16 cellular contexts compared by ENCODE assay signal in the genomic region with DNA sequence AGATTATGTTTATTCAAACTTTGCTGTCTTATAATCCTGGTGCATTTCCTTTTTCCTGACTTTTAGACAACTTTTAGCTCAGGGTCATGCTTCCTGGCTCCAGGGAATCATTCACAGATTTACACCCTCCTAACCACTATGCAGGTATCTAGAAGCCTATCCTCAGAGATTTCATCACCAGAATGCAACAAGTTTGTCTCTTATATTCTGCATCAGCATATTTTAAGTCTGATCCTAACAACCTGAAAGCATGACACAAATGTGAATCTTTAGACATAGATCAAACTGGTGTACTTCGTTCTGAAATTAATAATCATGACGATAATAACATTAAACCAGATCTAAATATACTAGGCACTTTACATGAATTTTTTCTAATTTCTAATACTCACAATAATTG.
DNase-seq lines count a peak whose midpoint lies in the region; ATAC-seq, FAIRE-seq and TF ChIP-seq lines count a peak whose summit lies in the region.
"Had no signal": no experiment of that assay in that cellular context is flagged by ENCODE, and none has a peak within 500 bp of the region (broad histone marks: within the 10 kb centered on the region; RNA-seq: fewer than 3 reads in every experiment).

No MANE protein-coding gene starts in this region.

- H3K56ac ChIP-seq in IMR-90 (ENCODE audit: extremely low read depth, insufficient read depth, low read length): no peak overlapping the region
- no peak overlapping the region for H3K56ac ChIP-seq in H1 (replicated peaks; ENCODE audit: insufficient read length, low read depth, low read length)

- no peak overlapping the region for H2AFZ ChIP-seq in IMR-90 (replicated peaks; ENCODE audit: low read length, poor library complexity)
- H2AFZ ChIP-seq in SU-DHL-6 (ENCODE audit: low read depth, low read length, severe bottlenecking): peak overlapping the region; percentile 44
- no peak overlapping the region for H2AFZ ChIP-seq in H1 (ENCODE audit: low read length)
- H2AFZ ChIP-seq: GM23338 had no signal

- H4K91ac ChIP-seq in IMR-90 (ENCODE audit: insufficient read depth, low read depth, low read length) (no peak overlapping the region), H1 (replicated peaks; ENCODE audit: insufficient read length, low read length) (no peak overlapping the region)

- no peaks in the 10 kb centered on the region for H3K23me2 ChIP-seq in H1 (ENCODE audit: low read depth, low read length)

- no CpG with 5 or more reads among the region's 2 CpGs for WGBS in IMR-90 (ENCODE audit: extremely low coverage in 2 of 2, insufficient read length in 1 of 2), 2 experiments
- 91% methylated on average over 2 of the region's 2 CpGs; no CpG with 5 or more reads in 1 of the 2 experiments for WGBS in H1 (ENCODE audit: extremely low coverage in 1 of 2, insufficient coverage in 1 of 2, insufficient read length in 1 of 2, insufficient replicate concordance in 2 of 2, low coverage in 1 of 2, low lambda C conversion rate in 2 of 2, missing lambda C conversion rate in 1 of 2), 2 experiments

- peak; percentile 32 for FAIRE-seq in H1 (lab: Jason Lieb, UNC)
- FAIRE-seq: GM12892, GM19239, H54 had no signal

- H3K4ac ChIP-seq in IMR-90 (ENCODE audit: low read depth, low read length) (no peak overlapping the region), H1 (replicated peaks; ENCODE audit: insufficient read length, low read depth, low read length) (no peak overlapping the region)

- H3K27ac ChIP-seq in HEK293 (ENCODE audit: extremely low read depth, low read depth, low read length): no peak overlapping the region
- H3K27ac ChIP-seq in IMR-90 (ENCODE audit: insufficient read depth, low read length): no peak overlapping the region
- H3K27ac ChIP-seq in SU-DHL-6 (ENCODE audit: low read depth, low read length): no peak overlapping the region
- H3K27ac ChIP-seq in H1 (ENCODE audit: low read depth, low read length): no peak overlapping the region

- no peak overlapping the region for H3K14ac ChIP-seq in IMR-90 (replicated peaks; ENCODE audit: low read depth, low read length)
- no peak overlapping the region for H3K14ac ChIP-seq in H1 (ENCODE audit: insufficient read length)

- H2BK12ac ChIP-seq in H1 (ENCODE audit: low read depth, low read length): no peak overlapping the region

- no peaks in the 10 kb centered on the region for H3K9me1 ChIP-seq in IMR-90 (ENCODE audit: insufficient read depth, low read length)

- intact Hi-C loops in IMR-90 (cut with micrococcal nuclease): no loop called here

- CTCF ChIA-PET in HEK293 (lab: Yijun Ruan, JAX) (interaction anchor here (0.7 to 1.0 kb wide), 4 partner anchors 11 to 123 kb away, joined by 3 to 5 read pairs (median 3); no protein-coding TSS in a partner anchor), IMR-90 (lab: Yijun Ruan, JAX) (no interaction called here), H1 (lab: Charles Lee; ENCODE audit: partially characterized antibody) (interaction anchor here (1.3 to 2.4 kb wide), 2 partner anchors 35 to 101 kb away, joined by 5 to 6 read pairs; partner anchors contain the start of gene TRPC4)

- no peak overlapping the region for H2AK9ac ChIP-seq in IMR-90 (replicated peaks; ENCODE audit: low read depth, low read length, poor library complexity)

- POLR2A ChIA-PET in HEK293 (lab: Yijun Ruan, JAX) (no interaction called here), IMR-90 (lab: Charles Lee; ENCODE audit: unreplicated experiment) (no interaction called here), H1 (lab: Charles Lee; ENCODE audit: partially characterized antibody) (no interaction called here)

- H3K9me2 ChIP-seq in SU-DHL-6 (replicated peaks; ENCODE audit: insufficient read depth, low read length): no peaks in the 10 kb centered on the region

- TF ChIP-seq POLR2A in IMR-90 (IDR thresholded peaks at IDR 0.05; ENCODE audit: low read depth, low read length) (no peak), H1 (IDR thresholded peaks at IDR 0.05; ENCODE audit: control extremely low read depth in 1 of 2, low read depth in 2 of 2, low read length in 2 of 2) (no peak)

- H3K27me3 ChIP-seq in IMR-90 (ENCODE audit: control insufficient read depth, insufficient read depth, low read length) (no peaks in the 10 kb centered on the region), SU-DHL-6 (ENCODE audit: low read length) (no peaks in the 10 kb centered on the region), H1 (replicated peaks in 1 of 4; ENCODE audit: control insufficient read depth in 3 of 4, extremely low read depth in 1 of 4, insufficient read depth in 3 of 4, low read length in 3 of 4) (no peaks in the 10 kb centered on the region)

- dilution Hi-C loops in IMR-90 (cut with HindIII; ENCODE audit: low sequenced_read_pairs, unreplicated experiment): no loop called here

- H4K5ac ChIP-seq in IMR-90 (ENCODE audit: low read depth, low read length) (no peak overlapping the region), H1 (ENCODE audit: insufficient read length, low read depth, low read length) (no peak overlapping the region)

- no TSS peak for BruUV-seq in IMR-90 (replicated peaks; lab: Mats Ljungman, UMichigan)

- H2BK120ac ChIP-seq in IMR-90 (ENCODE audit: low read depth, low read length): no peak overlapping the region
- no peak overlapping the region for H2BK120ac ChIP-seq in H1 (replicated peaks; ENCODE audit: low read depth, low read length)

- no peaks in the 10 kb centered on the region for H3K9me3 ChIP-seq in HEK293 (ENCODE audit: control insufficient read depth, insufficient read depth, low read depth, low read length)
- H3K9me3 ChIP-seq in IMR-90 (ENCODE audit: control insufficient read depth, insufficient read depth, low read length): no peaks in the 10 kb centered on the region
- no peaks in the 10 kb centered on the region for H3K9me3 ChIP-seq in SU-DHL-6 (ENCODE audit: insufficient read depth, low read length)
- no peaks in the 10 kb centered on the region for H3K9me3 ChIP-seq in H1 (ENCODE audit: insufficient read depth in 2 of 2, low read depth in 1 of 2, low read length in 1 of 2)
- H3K9me3 ChIP-seq: HAP-1 had no signal

- H3K4me3 ChIP-seq in HEK293 (ENCODE audit: low read depth, low read length): no peak overlapping the region
- no peak overlapping the region for H3K4me3 ChIP-seq in IMR-90 (ENCODE audit: insufficient read depth, low read depth, low read length)
- H3K4me3 ChIP-seq in SU-DHL-6 (ENCODE audit: insufficient read depth, low read length, poor library complexity, severe bottlenecking): no peak overlapping the region
- H3K4me3 ChIP-seq in H1 (ENCODE audit: extremely low read depth in 1 of 4, insufficient read depth in 2 of 4, low read depth in 3 of 4, low read length in 4 of 4): no peak overlapping the region
- H3K4me3 ChIP-seq: GM23338, HAP-1 had no signal

- no peak overlapping the region for H3K18ac ChIP-seq in IMR-90 (ENCODE audit: low read depth, low read length)
- no peak overlapping the region for H3K18ac ChIP-seq in H1 (ENCODE audit: extremely low read depth, low read length)

- H2AK5ac ChIP-seq in IMR-90 (ENCODE audit: low read depth, low read length) (no peak overlapping the region), H1 (ENCODE audit: low read depth, low read length) (no peak overlapping the region)

- H4K20me1 ChIP-seq in IMR-90 (ENCODE audit: insufficient read depth, low read length): no peaks in the 10 kb centered on the region
- no peaks in the 10 kb centered on the region for H4K20me1 ChIP-seq in SU-DHL-6 (ENCODE audit: low read depth, low read length)
- peaks cover 0 to 2% of the 10 kb centered on the region in 2 experiments for H4K20me1 ChIP-seq in H1 (replicated peaks in 1 of 2; ENCODE audit: control insufficient read depth in 1 of 2, insufficient read depth in 2 of 2, low read length in 2 of 2)

- H2BK15ac ChIP-seq in IMR-90 (ENCODE audit: low read depth, low read length) (no peak overlapping the region), H1 (ENCODE audit: low read length) (no peak overlapping the region)

- H3K4me1 ChIP-seq in HEK293 (ENCODE audit: control insufficient read depth, insufficient read depth, low read length) (no peaks in the 10 kb centered on the region), IMR-90 (ENCODE audit: control insufficient read depth, insufficient read depth, low read length) (no peaks in the 10 kb centered on the region), H1 (replicated peaks in 1 of 4; ENCODE audit: control insufficient read depth in 3 of 4, insufficient read depth in 4 of 4, low read length in 3 of 4) (no peaks in the 10 kb centered on the region)
- H3K4me1 ChIP-seq: HAP-1 had no signal

- no peak overlapping the region for H3K9ac ChIP-seq in IMR-90 (ENCODE audit: low read depth, low read length)
- H3K9ac ChIP-seq in SU-DHL-6 (ENCODE audit: low read length): no peak overlapping the region; the same call in 1 of the 2 replicates
- H3K9ac ChIP-seq in H1 (replicated peaks in 1 of 4; ENCODE audit: extremely low read depth in 1 of 4, low read depth in 3 of 4, low read length in 3 of 4): no peak overlapping the region

- H3K36me3 ChIP-seq in HEK293 (ENCODE audit: control insufficient read depth in 2 of 2, insufficient read depth in 1 of 2, low read length in 2 of 2) (no peaks in the 10 kb centered on the region), IMR-90 (ENCODE audit: control insufficient read depth, insufficient read depth, low read length) (no peaks in the 10 kb centered on the region), SU-DHL-6 (ENCODE audit: low read length) (no peaks in the 10 kb centered on the region), H1 (ENCODE audit: control insufficient read depth in 2 of 4, insufficient read depth in 4 of 4, low read length in 3 of 4) (no peaks in the 10 kb centered on the region)
- H3K36me3 ChIP-seq: HAP-1 had no signal

- H3K23ac ChIP-seq in IMR-90 (ENCODE audit: low read depth, low read length): no peak overlapping the region
- H3K23ac ChIP-seq in H1 (ENCODE audit: insufficient read length): no peak overlapping the region

- no peaks in the 10 kb centered on the region for H3K79me2 ChIP-seq in SU-DHL-6 (ENCODE audit: insufficient read depth, low read length)
- H3K79me2 ChIP-seq in H1 (ENCODE audit: control insufficient read depth in 1 of 2, insufficient read depth in 2 of 2, low read length in 2 of 2): no peaks in the 10 kb centered on the region

- no peak overlapping the region for H3K4me2 ChIP-seq in IMR-90 (ENCODE audit: low read depth, low read length)
- H3K4me2 ChIP-seq in SU-DHL-6 (ENCODE audit: low read depth, low read length, poor library complexity, severe bottlenecking): peak overlapping the region; percentile 25
- H3K4me2 ChIP-seq in H1 (ENCODE audit: insufficient read depth in 1 of 2, low read depth in 2 of 2, low read length in 2 of 2): no peak overlapping the region
- H3K4me2 ChIP-seq: GM23338 had no signal

- H3K79me1 ChIP-seq in IMR-90 (ENCODE audit: low read depth in 1 of 2, low read length in 2 of 2) (no peaks in the 10 kb centered on the region), H1 (ENCODE audit: low read depth, low read length) (no peaks in the 10 kb centered on the region)

- DNase-seq in IMR-90 (no peak), H1 (ENCODE audit: low read depth in 1 of 2, low spot score in 2 of 2) (no peak), T-helper 1 cell (no peak)
- DNase-seq: C1 segment of cervical spinal cord; Calu3; CD4-positive, alpha-beta memory T cell; DND-41 had no signal

- H3F3A ChIP-seq in SU-DHL-6 (ENCODE audit: insufficient read depth): no peaks in the 10 kb centered on the region

- TF ChIP-seq RAD21 in IMR-90 (IDR thresholded peaks at IDR 0.05; ENCODE audit: low read length) (no peak), H1 (IDR thresholded peaks at IDR 0.05 in 1 of 2, conservative IDR thresholded peaks at IDR 0.05 in 1 of 2; ENCODE audit: low read depth in 2 of 2, low read length in 2 of 2) (no peak)

- in situ Hi-C loops in IMR-90 (cut with MboI; ENCODE audit: low sequenced_read_pairs): no loop called here

- no peak overlapping the region for H2BK5ac ChIP-seq in IMR-90 (ENCODE audit: low read depth, low read length, poor library complexity, severe bottlenecking)
- no peak overlapping the region for H2BK5ac ChIP-seq in H1 (ENCODE audit: low read depth, low read length)

- no peak overlapping the region for H2BK20ac ChIP-seq in IMR-90 (ENCODE audit: low read depth, low read length)
- H2BK20ac ChIP-seq in H1 (ENCODE audit: low read length): no peak overlapping the region

- no peak for TF ChIP-seq EP300 in H1 (IDR thresholded peaks at IDR 0.05; ENCODE audit: borderline replicate concordance in 1 of 2, low read depth in 2 of 2, low read length in 2 of 2)

- TF ChIP-seq CTCF in HEK293 (tag by site-specific recombination; IDR thresholded peaks at IDR 0.05): no peak
- TF ChIP-seq CTCF in IMR-90 (conservative IDR thresholded peaks at IDR 0.05; ENCODE audit: low read depth, low read length): no peak
- TF ChIP-seq CTCF in SU-DHL-6 (IDR thresholded peaks at IDR 0.05; ENCODE audit: insufficient read depth, low read length, poor library complexity, severe bottlenecking): no peak
- no peak for TF ChIP-seq CTCF in H1 (IDR thresholded peaks at IDR 0.05; ENCODE audit: control extremely low read depth in 1 of 3, insufficient read depth in 1 of 3, low read depth in 1 of 3, low read length in 3 of 3)

- H4K8ac ChIP-seq in IMR-90 (ENCODE audit: low read depth in 2 of 2, low read length in 2 of 2): no peak overlapping the region
- no peak overlapping the region for H4K8ac ChIP-seq in H1 (ENCODE audit: extremely low read depth, insufficient read depth, low read length)

- no peak for ATAC-seq in IMR-90 (ENCODE audit: low read depth)
- ATAC-seq in GM19351 (IDR thresholded peaks at IDR 0.05; ENCODE audit: unreplicated experiment): no peak
- no peak for ATAC-seq in GM18517 (IDR thresholded peaks at IDR 0.05; ENCODE audit: unreplicated experiment)
- ATAC-seq: GM23338 had no signal
